8 cellular contexts compared by ENCODE assay signal in the genomic region with DNA sequence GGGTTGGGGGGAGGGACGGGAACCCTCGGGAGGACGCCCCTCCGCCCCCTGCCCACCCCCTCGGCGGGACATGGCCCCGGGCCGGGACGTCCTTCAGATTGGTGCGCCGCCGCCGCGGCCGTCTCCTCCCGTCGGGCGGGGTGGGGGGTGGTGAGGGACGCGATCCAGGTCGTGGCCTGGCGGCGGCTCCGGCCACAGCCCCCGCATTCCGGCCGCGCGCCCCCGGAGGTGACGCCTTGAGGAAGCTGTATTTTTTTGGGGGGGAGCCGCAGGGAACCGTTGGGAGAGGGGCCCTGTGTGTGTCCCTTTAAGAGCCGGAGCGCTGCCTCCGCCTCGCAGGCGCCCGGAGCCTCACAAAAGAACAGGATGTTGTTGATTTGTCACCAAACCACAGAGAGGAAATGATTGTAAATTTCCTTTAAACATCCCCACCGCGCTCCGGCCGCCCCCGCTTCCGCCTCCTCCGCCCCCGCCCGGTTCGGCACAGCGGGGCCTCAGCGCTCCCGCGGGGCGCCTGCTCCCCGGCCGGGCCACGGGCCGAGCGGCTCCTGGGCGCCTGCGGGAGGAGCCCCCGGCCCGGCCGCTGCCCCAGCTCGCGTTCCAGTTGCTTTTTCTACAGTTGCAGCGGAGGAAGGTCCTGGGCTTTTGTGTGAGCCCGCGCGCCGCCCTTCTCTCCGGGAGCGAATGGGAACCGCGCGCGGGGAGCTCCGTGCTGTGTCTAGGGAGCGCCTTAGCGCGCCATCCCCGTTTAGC.
DNase-seq lines count a peak whose midpoint lies in the region; ATAC-seq and TF ChIP-seq lines count a peak whose summit lies in the region.

No MANE protein-coding gene starts in this region.

- H3K9me3 ChIP-seq in BLaER1, result no peaks in the 10 kb centered on the region
- H3K9me3 ChIP-seq in effector memory CD4-positive, alpha-beta T cell (ENCODE audit: control insufficient read depth, low read length), result no peaks in the 10 kb centered on the region

- peaks cover 44% of the 10 kb centered on the region for H3K27me3 ChIP-seq in BLaER1
- no peaks in the 10 kb centered on the region for H3K27me3 ChIP-seq in effector memory CD4-positive, alpha-beta T cell (replicated peaks; ENCODE audit: control insufficient read depth, insufficient read depth, low read length, poor library complexity, severe bottlenecking)

- H3K9ac ChIP-seq in BLaER1, result peak overlapping the region; percentile 67; the same call in 1 of the 2 replicates

- peak overlapping the region; percentile 72 for H3K27ac ChIP-seq in BLaER1
- H3K27ac ChIP-seq in effector memory CD4-positive, alpha-beta T cell (ENCODE audit: insufficient read depth, low read length, poor library complexity, severe bottlenecking), result peak overlapping the region; percentile 70

- peak; percentile 90 for ATAC-seq in HG03354 (IDR thresholded peaks at IDR 0.05; ENCODE audit: poor library complexity, severe bottlenecking, unreplicated experiment)

- H3K36me3 ChIP-seq in BLaER1, result no peaks in the 10 kb centered on the region
- no peaks in the 10 kb centered on the region for H3K36me3 ChIP-seq in effector memory CD4-positive, alpha-beta T cell (ENCODE audit: control insufficient read depth, insufficient read depth, low read length)

- TF ChIP-seq POLR2A in GM19099 (IDR thresholded peaks at IDR 0.05; ENCODE audit: extremely low read depth, insufficient read length, low read depth), result peak; percentile 94

- peak overlapping the region; percentile 96 for H3K4me2 ChIP-seq in BLaER1

- H3K4me3 ChIP-seq in BLaER1, result peak overlapping the region; percentile 68
- peak overlapping the region; percentile 84 for H3K4me3 ChIP-seq in effector memory CD4-positive, alpha-beta T cell (ENCODE audit: insufficient read depth, low read depth, low read length, poor library complexity, severe bottlenecking)

- peaks cover 23% of the 10 kb centered on the region for H4K20me1 ChIP-seq in BLaER1

- DNase-seq in NCI-H774 (lab: John Stamatoyannopoulos, UW), result peak; percentile 54
- DNase-seq in activated CD8-positive, alpha-beta memory T cell treated with anti-CD3 and anti-CD28 coated beads for 1 hour (ENCODE audit: extremely low read depth in 1 of 2, low read depth in 1 of 2), result peak; percentile 61 to 81
- peak; percentile 79 to 82 (median 81) for DNase-seq in effector memory CD4-positive, alpha-beta T cell
- peak; percentile 73 for DNase-seq in medulla oblongata (ENCODE audit: extremely low spot score)
- DNase-seq in stimulated activated CD4-positive, alpha-beta T cell treated with anti-CD3 and anti-CD28 coated beads, TNF-alpha, amount 100 ng/mL, for 4 hours (ENCODE audit: low read depth in 3 of 3), result peak; percentile 88 to 92 (median 90)

- peaks cover 23% of the 10 kb centered on the region for H3K4me1 ChIP-seq in BLaER1
- H3K4me1 ChIP-seq in effector memory CD4-positive, alpha-beta T cell (ENCODE audit: control insufficient read depth, insufficient read depth, low read length, poor library complexity, severe bottlenecking), result peaks cover 31% of the 10 kb centered on the region

Comparison
In these comparisons a context has a peak if more than half of its experiments do, and no peak if none do; other contexts are left out.
1. Peak in every context shown above with its lines: DNase-seq, ATAC-seq, H3K4me3 ChIP-seq and H3K27ac ChIP-seq.